ENCODE assay signal across 7 cellular contexts in genomic region chr13:110632255-110632654, GRCh38. TPM values are rescaled to one million over a fixed set of nuclear protein-coding genes. Genes with fewer than 3 reads are reported as not detected.
A peak's percentile ranks its signal among the peaks of the same experiment; 100 is the strongest.
DNase-seq lines count a peak whose midpoint lies in the region; ATAC-seq and TF ChIP-seq lines count a peak whose summit lies in the region.
"Not testable (repeated sequence)": the region's sequence is repeated elsewhere in the genome, so short reads cannot be mapped to it uniquely, and the experiment has no call there.

No MANE protein-coding gene starts in this region.

- peaks cover 41% of the 10 kb centered on the region for H3K4me1 Mint-ChIP-seq in CD8-positive, alpha-beta T cell (ENCODE audit: low read depth)
- peaks cover 16% of the 10 kb centered on the region for H3K4me1 Mint-ChIP-seq in T-helper 2 cell treated with Interferon-gamma antibody and Interleukin-4, amounts not matched to agents 5 μg/mL and 100 μg/mL, for 36 hours (ENCODE audit: low read depth)
- H3K4me1 Mint-ChIP-seq in activated CD4-positive, alpha-beta T cell treated with anti-CD3 and anti-CD28 coated beads, Interleukin-2, amount 10 ng/mL, durations not matched to agents 24 days and 14 days: peaks cover 24% of the 10 kb centered on the region
- not testable (repeated sequence) for H3K4me1 Mint-ChIP-seq in endothelial cell (ENCODE audit: unreplicated experiment); neural crest cell

- peaks cover 78% of the 10 kb centered on the region for H3K36me3 Mint-ChIP-seq in CD8-positive, alpha-beta T cell
- H3K36me3 Mint-ChIP-seq in T-helper 2 cell treated with Interferon-gamma antibody and Interleukin-4, amounts not matched to agents 5 μg/mL and 100 μg/mL, for 36 hours (ENCODE audit: low read depth): peaks cover 33% of the 10 kb centered on the region
- peaks cover 42% of the 10 kb centered on the region for H3K36me3 Mint-ChIP-seq in activated CD4-positive, alpha-beta T cell treated with anti-CD3 and anti-CD28 coated beads, Interleukin-2, amount 10 ng/mL, durations not matched to agents 24 days and 14 days (ENCODE audit: low read depth)
- not testable (repeated sequence) for H3K36me3 Mint-ChIP-seq in activated naive CD4-positive, alpha-beta T cell treated with anti-CD3 and anti-CD28 coated beads, Interleukin-2, amount 50 U/mL, for 72 hours
- peaks cover 39% of the 10 kb centered on the region for H3K36me3 Mint-ChIP-seq in endothelial cell (ENCODE audit: low read depth, unreplicated experiment)
- H3K36me3 Mint-ChIP-seq in neural crest cell (ENCODE audit: low read depth): peaks cover 25% of the 10 kb centered on the region

- H3K27ac ChIP-seq in CD8-positive, alpha-beta T cell (ENCODE audit: low read depth, low read length): not testable (repeated sequence)

- H3K9me3 Mint-ChIP-seq in CD8-positive, alpha-beta T cell; T-helper 2 cell treated with Interferon-gamma antibody and Interleukin-4, amounts not matched to agents 5 μg/mL and 100 μg/mL, for 36 hours; activated CD4-positive, alpha-beta T cell treated with anti-CD3 and anti-CD28 coated beads, Interleukin-2, amount 10 ng/mL, durations not matched to agents 24 days and 14 days; activated naive CD4-positive, alpha-beta T cell treated with anti-CD3 and anti-CD28 coated beads, Interleukin-2, amount 50 U/mL, for 72 hours; endothelial cell (ENCODE audit: unreplicated experiment); neural crest cell: not testable (repeated sequence)

- H3K4me3 Mint-ChIP-seq in CD8-positive, alpha-beta T cell; T-helper 2 cell treated with Interferon-gamma antibody and Interleukin-4, amounts not matched to agents 5 μg/mL and 100 μg/mL, for 36 hours; activated CD4-positive, alpha-beta T cell treated with anti-CD3 and anti-CD28 coated beads, Interleukin-2, amount 10 ng/mL, durations not matched to agents 24 days and 14 days; neural crest cell: not testable (repeated sequence)
- peak overlapping the region; percentile 56 for H3K4me3 Mint-ChIP-seq in endothelial cell (ENCODE audit: unreplicated experiment)

- CTCF ChIA-PET in CD8-positive, alpha-beta T cell (lab: Charles Lee): not testable (repeated sequence)

- H3K27ac Mint-ChIP-seq in CD8-positive, alpha-beta T cell: peak overlapping the region; percentile 72
- H3K27ac Mint-ChIP-seq in T-helper 2 cell treated with Interferon-gamma antibody and Interleukin-4, amounts not matched to agents 5 μg/mL and 100 μg/mL, for 36 hours: peak overlapping the region; percentile 60
- peak overlapping the region; percentile 22 for H3K27ac Mint-ChIP-seq in activated CD4-positive, alpha-beta T cell treated with anti-CD3 and anti-CD28 coated beads, Interleukin-2, amount 10 ng/mL, durations not matched to agents 24 days and 14 days
- peak overlapping the region; percentile 22 to 91 for H3K27ac Mint-ChIP-seq in activated naive CD4-positive, alpha-beta T cell treated with anti-CD3 and anti-CD28 coated beads, Interleukin-2, amount 50 U/mL, for 72 hours
- peak overlapping the region; percentile 24 for H3K27ac Mint-ChIP-seq in endothelial cell (ENCODE audit: unreplicated experiment)
- H3K27ac Mint-ChIP-seq in neural crest cell (ENCODE audit: unreplicated experiment): peak overlapping the region; percentile 5

- not testable (repeated sequence) for H3K27me3 ChIP-seq in CD8-positive, alpha-beta T cell (ENCODE audit: insufficient read depth, low read length)

- not testable (repeated sequence) for H3K27me3 Mint-ChIP-seq in CD8-positive, alpha-beta T cell (ENCODE audit: low read depth); T-helper 2 cell treated with Interferon-gamma antibody and Interleukin-4, amounts not matched to agents 5 μg/mL and 100 μg/mL, for 36 hours (ENCODE audit: low read depth); activated CD4-positive, alpha-beta T cell treated with anti-CD3 and anti-CD28 coated beads, Interleukin-2, amount 10 ng/mL, durations not matched to agents 24 days and 14 days; endothelial cell (ENCODE audit: unreplicated experiment); neural crest cell (ENCODE audit: low read depth)

- peaks cover 41% of the 10 kb centered on the region for H3K36me3 ChIP-seq in CD8-positive, alpha-beta T cell (ENCODE audit: insufficient read depth, low read length)

- H3K4me3 ChIP-seq in CD8-positive, alpha-beta T cell (ENCODE audit: low read depth, low read length): not testable (repeated sequence)

- peaks cover 10% of the 10 kb centered on the region for H3K4me1 ChIP-seq in CD8-positive, alpha-beta T cell (ENCODE audit: insufficient read depth, low read length)

- DNase-seq in CD8-positive, alpha-beta T cell; T-helper 2 cell treated with Interferon-gamma antibody and Interleukin-4, amounts not matched to agents 5 μg/mL and 100 μg/mL, for 36 hours (ENCODE audit: low spot score); activated CD4-positive, alpha-beta T cell treated with anti-CD3 and anti-CD28 coated beads, Interleukin-2, amount 10 ng/mL, durations not matched to agents 24 days and 14 days; activated naive CD4-positive, alpha-beta T cell treated with anti-CD3 and anti-CD28 coated beads, Interleukin-2, amount 50 U/mL, for 72 hours (ENCODE audit: low spot score in 2 of 2); endothelial cell (ENCODE audit: low spot score); neural crest cell (ENCODE audit: low read depth, low spot score): not testable (repeated sequence)
- DNase-seq in mesenteric fat pad (ENCODE audit: low spot score): peak; percentile 51

- not testable (repeated sequence) for ATAC-seq in CD8-positive, alpha-beta T cell; activated naive CD4-positive, alpha-beta T cell treated with anti-CD3 and anti-CD28 coated beads, Interleukin-2, amount 50 U/mL, for 72 hours

- H3K9me3 ChIP-seq in CD8-positive, alpha-beta T cell (ENCODE audit: low read length): not testable (repeated sequence)

- intact Hi-C loops in CD8-positive, alpha-beta T cell (cut with DNase I, micrococcal nuclease); activated CD4-positive, alpha-beta T cell treated with anti-CD3 and anti-CD28 coated beads, Interleukin-2, amount 10 ng/mL, durations not matched to agents 24 days and 14 days (cut with micrococcal nuclease): not testable (repeated sequence)

- POLR2A ChIA-PET in CD8-positive, alpha-beta T cell (lab: Charles Lee): not testable (repeated sequence)

- not testable (repeated sequence) for TF ChIP-seq CTCF in CD8-positive, alpha-beta T cell (IDR thresholded peaks at IDR 0.05); endothelial cell (IDR thresholded peaks at IDR 0.05; ENCODE audit: unreplicated experiment); neural crest cell (conservative IDR thresholded peaks at IDR 0.05)

RNA-seq across cellular contexts. Expression of gene NAXD, which starts 16.9 kb away (rescaled TPM):
- 10 to 100 TPM; 23.4 to 25.6 TPM for total RNA-seq in CD8-positive, alpha-beta T cell
- 20.6 and 23.7 TPM in 2 replicates for total RNA-seq in activated CD4-positive, alpha-beta T cell treated with anti-CD3 and anti-CD28 coated beads, Interleukin-2, amount 10 ng/mL, durations not matched to agents 24 days and 14 days
- total RNA-seq in activated naive CD4-positive, alpha-beta T cell treated with anti-CD3 and anti-CD28 coated beads, Interleukin-2, amount 50 U/mL, for 72 hours: 10 to 100 TPM; 19.7 to 24.8 TPM
- 28.7 TPM for total RNA-seq in endothelial cell (ENCODE audit: unreplicated experiment)
- 20.1 TPM for total RNA-seq in mesenteric fat pad
- total RNA-seq in neural crest cell: 33.5 and 35.0 TPM in 2 replicates

Comparison
In these comparisons a context has a peak if more than half of its experiments do, and no peak if none do; other contexts are left out.
1. H3K27ac Mint-ChIP-seq: peak in every context shown above with its lines; median percentile 72 in CD8-positive, alpha-beta T cell; 60 in T-helper 2 cell treated with Interferon-gamma antibody and Interleukin-4, amounts not matched to agents 5 μg/mL and 100 μg/mL, for 36 hours; 56 in activated naive CD4-positive, alpha-beta T cell treated with anti-CD3 and anti-CD28 coated beads, Interleukin-2, amount 50 U/mL, for 72 hours; 24 in endothelial cell; 22 in activated CD4-positive, alpha-beta T cell treated with anti-CD3 and anti-CD28 coated beads, Interleukin-2, amount 10 ng/mL, durations not matched to agents 24 days and 14 days; 5 in neural crest cell.